9 cellular contexts compared by ENCODE assay signal in genomic region chr22:48576333-48577013, GRCh38.
DNase-seq lines count a peak whose midpoint lies in the region; ATAC-seq, FAIRE-seq and TF ChIP-seq lines count a peak whose summit lies in the region.
"Had no signal": no experiment of that assay in that cellular context is flagged by ENCODE, and none has a peak within 500 bp of the region (broad histone marks: within the 10 kb centered on the region; RNA-seq: fewer than 3 reads in every experiment).

No MANE protein-coding gene starts in this region.

- H3K36me3 ChIP-seq in keratinocyte (ENCODE audit: control insufficient read depth in 2 of 2, extremely low read depth in 1 of 2, insufficient read depth in 2 of 2, low read length in 2 of 2) (no peaks in the 10 kb centered on the region), suprapubic skin (no peaks in the 10 kb centered on the region)

- no peak overlapping the region for H3K9ac ChIP-seq in keratinocyte (ENCODE audit: control insufficient read depth, extremely low read depth, insufficient read depth, low read length)

- H3K9me3 ChIP-seq in keratinocyte (ENCODE audit: control insufficient read depth, low read depth, low read length) (peaks cover 2% of the 10 kb centered on the region), suprapubic skin (no peaks in the 10 kb centered on the region)

- H3K27me3 Mint-ChIP-seq in activated naive CD8-positive, alpha-beta T cell treated with anti-CD3 and anti-CD28 coated beads, Interleukin-2, amount 10 ng/mL, durations not matched to agents 7 days and 5 days = peaks cover 25% of the 10 kb centered on the region

- DNase-seq in NCI-H2081 (lab: John Stamatoyannopoulos, UW) (peak; percentile 9 to 29), NCI-H2081 treated with DMSO at 0.1 percent for 48 hours (lab: John Stamatoyannopoulos, UW) (no peak), keratinocyte (ENCODE audit: low read depth, low spot score) (no peak), suprapubic skin (ENCODE audit: low spot score in 2 of 2) (no peak), glomerular visceral epithelial cell (ENCODE audit: extremely low spot score) (no peak), RKO (ENCODE audit: low spot score) (no peak)
- peak; percentile 46 for DNase-seq in activated naive CD8-positive, alpha-beta T cell treated with anti-CD3 and anti-CD28 coated beads, Interleukin-2, amount 10 ng/mL, durations not matched to agents 7 days and 5 days
- DNase-seq: AML-193 had no signal

- peaks cover 15% of the 10 kb centered on the region for H3K27me3 ChIP-seq in keratinocyte (ENCODE audit: control insufficient read depth, extremely low read depth, insufficient read depth, low read length)
- H3K27me3 ChIP-seq in suprapubic skin = peaks cover 63% of the 10 kb centered on the region

- no peak overlapping the region for H3K4me3 Mint-ChIP-seq in activated naive CD8-positive, alpha-beta T cell treated with anti-CD3 and anti-CD28 coated beads, Interleukin-2, amount 10 ng/mL, durations not matched to agents 7 days and 5 days

- H3K36me3 Mint-ChIP-seq in activated naive CD8-positive, alpha-beta T cell treated with anti-CD3 and anti-CD28 coated beads, Interleukin-2, amount 10 ng/mL, durations not matched to agents 7 days and 5 days = no peaks in the 10 kb centered on the region

- no peak for FAIRE-seq in keratinocyte (lab: Jason Lieb, UNC)

- H3K27ac ChIP-seq in keratinocyte (ENCODE audit: control insufficient read depth, insufficient read depth, low read length) (no peak overlapping the region), suprapubic skin (no peak overlapping the region)

- peaks cover 3% of the 10 kb centered on the region for H3K9me3 Mint-ChIP-seq in activated naive CD8-positive, alpha-beta T cell treated with anti-CD3 and anti-CD28 coated beads, Interleukin-2, amount 10 ng/mL, durations not matched to agents 7 days and 5 days

- H3K4me1 Mint-ChIP-seq in activated naive CD8-positive, alpha-beta T cell treated with anti-CD3 and anti-CD28 coated beads, Interleukin-2, amount 10 ng/mL, durations not matched to agents 7 days and 5 days = no peaks in the 10 kb centered on the region

- no peak for TF ChIP-seq POLR2A in suprapubic skin (IDR thresholded peaks at IDR 0.05)

- H3K4me2 ChIP-seq in keratinocyte (ENCODE audit: control insufficient read depth, extremely low read depth, insufficient read depth, low read depth, low read length) = no peak overlapping the region

- no peak overlapping the region for H3K27ac Mint-ChIP-seq in activated naive CD8-positive, alpha-beta T cell treated with anti-CD3 and anti-CD28 coated beads, Interleukin-2, amount 10 ng/mL, durations not matched to agents 7 days and 5 days

- peak in 2 of 3 experiments; percentile 25 to 42 for TF ChIP-seq CTCF in keratinocyte (optimal IDR thresholded peaks at IDR 0.05 in 1 of 3, IDR thresholded peaks at IDR 0.05 in 1 of 3, conservative IDR thresholded peaks at IDR 0.05 in 1 of 3; ENCODE audit: extremely low read depth in 1 of 3, insufficient read depth in 2 of 3, low read length in 3 of 3)
- peak in 1 of 2 donors; percentile 41 for TF ChIP-seq CTCF in suprapubic skin (IDR thresholded peaks at IDR 0.05)

- dilution Hi-C loops in keratinocyte (cut with MboI; ENCODE audit: extremely low pct_ligation_motif_present, low sequenced_read_pairs) = no loop called here

- no peaks in the 10 kb centered on the region for H4K20me1 ChIP-seq in keratinocyte (ENCODE audit: control insufficient read depth, extremely low read depth, insufficient read depth, low read length)

- WGBS in suprapubic skin = no CpG with 5 or more reads among the region's 103 CpGs

- POLR2A ChIA-PET in activated naive CD8-positive, alpha-beta T cell treated with anti-CD3 and anti-CD28 coated beads, Interleukin-2, amount 10 ng/mL, durations not matched to agents 7 days and 5 days (lab: Charles Lee) = no interaction called here

- H3K4me1 ChIP-seq in keratinocyte (ENCODE audit: control insufficient read depth, extremely low read depth, insufficient read depth, low read length) (no peaks in the 10 kb centered on the region), suprapubic skin (peaks cover 15% of the 10 kb centered on the region)

- ATAC-seq in activated naive CD8-positive, alpha-beta T cell treated with anti-CD3 and anti-CD28 coated beads, Interleukin-2, amount 10 ng/mL, durations not matched to agents 7 days and 5 days (ENCODE audit: low read depth) = no peak
- no peak for ATAC-seq in GM21786 (IDR thresholded peaks at IDR 0.05; ENCODE audit: unreplicated experiment)

- no peak for TF ChIP-seq EP300 in suprapubic skin (IDR thresholded peaks at IDR 0.05)

- H3K79me2 ChIP-seq in keratinocyte (ENCODE audit: control insufficient read depth, insufficient read depth, low read length) = no peaks in the 10 kb centered on the region

- H2AFZ ChIP-seq in keratinocyte (ENCODE audit: control insufficient read depth, low read length) = no peak overlapping the region

- no peaks in the 10 kb centered on the region for H3K9me1 ChIP-seq in keratinocyte (ENCODE audit: control insufficient read depth, extremely low read depth, insufficient read depth, low read length)

- no peak overlapping the region for H3K4me3 ChIP-seq in keratinocyte (ENCODE audit: control insufficient read depth in 2 of 3, extremely low read depth in 1 of 3, insufficient read depth in 2 of 3, low read depth in 1 of 3, low read length in 3 of 3)
- H3K4me3 ChIP-seq in suprapubic skin = peak overlapping the region; percentile 53

Comparison
In these comparisons a context has a peak if more than half of its experiments do, and no peak if none do; other contexts are left out.
1. DNase-seq: peak in NCI-H2081 (2 of 2) and activated naive CD8-positive, alpha-beta T cell treated with anti-CD3 and anti-CD28 coated beads, Interleukin-2, amount 10 ng/mL, durations not matched to agents 7 days and 5 days (single experiment); none in NCI-H2081 treated with DMSO at 0.1 percent for 48 hours (single experiment), keratinocyte (single experiment), suprapubic skin (0 of 2), glomerular visceral epithelial cell (single experiment) and RKO (single experiment).